Comparison of ENCODE assay signal across 10 cellular contexts in the genomic region with DNA sequence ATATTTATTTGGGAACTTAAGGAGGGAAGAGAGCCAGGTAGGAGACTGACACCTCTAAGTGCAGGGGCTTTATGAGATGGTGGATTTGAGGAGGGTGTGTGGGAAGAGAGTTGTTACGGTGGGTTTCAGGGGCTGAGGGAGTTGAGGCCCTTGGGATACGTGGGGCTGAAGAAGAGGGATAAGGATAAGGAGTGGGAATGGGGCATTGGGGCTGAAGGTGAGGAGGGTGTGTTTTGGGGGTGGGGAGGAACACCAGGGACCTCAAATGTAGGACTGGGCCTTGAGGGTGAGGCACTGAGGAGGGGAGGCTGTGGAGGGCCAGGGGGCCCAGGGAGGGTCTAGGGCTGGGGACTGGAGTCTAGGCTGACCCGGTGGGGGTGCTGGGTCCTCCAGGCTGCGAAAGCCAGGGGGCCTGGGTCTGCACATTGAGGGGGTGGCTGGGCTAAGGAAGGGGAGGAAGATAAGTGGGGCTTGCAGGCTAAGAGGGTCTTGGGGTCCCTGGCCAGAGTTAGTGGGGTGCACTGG. TPM values are rescaled to one million over a fixed set of nuclear protein-coding genes. Genes with fewer than 3 reads are reported as not detected.
A peak's percentile ranks its signal among the peaks of the same experiment; 100 is the strongest.
DNase-seq lines count a peak whose midpoint lies in the region; ATAC-seq and TF ChIP-seq lines count a peak whose summit lies in the region.
"Had no signal": no experiment of that assay in that cellular context is flagged by ENCODE, and none has a peak within 500 bp of the region (broad histone marks: within the 10 kb centered on the region; RNA-seq: fewer than 3 reads in every experiment).

No MANE protein-coding gene starts in this region.

- intact Hi-C loops in left ventricle myocardium inferior (cut with micrococcal nuclease) = no loop called here
- intact Hi-C loops in left cardiac atrium (cut with DNase I) = no loop called here
- intact Hi-C loops in adrenal gland (cut with DNase I) = loop anchor here in 1 of 2 donors (5.0 kb wide), 1 partner anchor 54 kb away; a partner anchor contains a TSS
- intact Hi-C loops in upper lobe of right lung (cut with DNase I) = no loop called here

- peaks cover 0 to 3% (median 0%) of the 10 kb centered on the region in 7 donors for H3K9me3 Mint-ChIP-seq in naive B cell

- no peak for TF ChIP-seq POLR2A in adrenal gland (IDR thresholded peaks at IDR 0.05)

- no peaks in the 10 kb centered on the region for H3K27me3 ChIP-seq in left ventricle myocardium inferior (ENCODE audit: low read depth)
- no peaks in the 10 kb centered on the region for H3K27me3 ChIP-seq in adrenal gland
- H3K27me3 ChIP-seq in upper lobe of right lung = no peaks in the 10 kb centered on the region

- peaks cover 56% of the 10 kb centered on the region for H3K4me1 ChIP-seq in left ventricle myocardium inferior
- peaks cover 9 to 18% of the 10 kb centered on the region in 2 donors for H3K4me1 ChIP-seq in adrenal gland (replicated peaks in 1 of 2)
- peaks cover 14% of the 10 kb centered on the region for H3K4me1 ChIP-seq in upper lobe of right lung

- DNase-seq in left ventricle myocardium inferior (no peak), left cardiac atrium (no peak), adrenal gland (no peak), naive B cell (no peak), upper lobe of right lung (peak; percentile 61), activated gamma-delta T cell (lab: John Stamatoyannopoulos, UW) (no peak), NCI-H526 (lab: John Stamatoyannopoulos, UW) (no peak), GM13977 (ENCODE audit: low spot score) (no peak)
- DNase-seq: C1 segment of cervical spinal cord had no signal

- H3K27ac ChIP-seq in left ventricle myocardium inferior (replicated peaks) (peak overlapping the region; percentile 94), adrenal gland (peak overlapping the region in 3 of 5 donors; percentile 88 to 98 (median 96)), upper lobe of right lung (peak overlapping the region; percentile 36)

- H3K4me3 ChIP-seq in left ventricle myocardium inferior = peak overlapping the region; percentile 88
- no peak overlapping the region for H3K4me3 ChIP-seq in adrenal gland
- H3K4me3 ChIP-seq in upper lobe of right lung = no peak overlapping the region

- TF ChIP-seq CTCF in left ventricle myocardium inferior (IDR thresholded peaks at IDR 0.05; ENCODE audit: borderline replicate concordance) (no peak), adrenal gland (IDR thresholded peaks at IDR 0.05) (no peak), upper lobe of right lung (IDR thresholded peaks at IDR 0.05) (no peak), GM13977 (IDR thresholded peaks at IDR 0.05; ENCODE audit: extremely low read depth, insufficient read depth, missing control alignments) (no peak)

- ATAC-seq in left cardiac atrium (no peak), naive B cell (ENCODE audit: low read depth in 2 of 2) (no peak), upper lobe of right lung (no peak)

- 91 to 95% (median 92%) methylated on average over 4 of the region's 4 CpGs for WGBS in adrenal gland, 4 donors

- H3K36me3 ChIP-seq in left ventricle myocardium inferior (no peaks in the 10 kb centered on the region), adrenal gland (replicated peaks in 1 of 2) (no peaks in the 10 kb centered on the region), upper lobe of right lung (no peaks in the 10 kb centered on the region)

- H3K36me3 Mint-ChIP-seq in naive B cell = no peaks in the 10 kb centered on the region

- peak overlapping the region; percentile 62 to 96 (median 84) for H3K4me3 Mint-ChIP-seq in naive B cell

- in situ Hi-C loops in GM13977 (cut with MboI; ENCODE audit: low pct_unique_long_range_greater_than_20kb, low sequenced_read_pairs, unreplicated experiment) = no loop called here

- peak overlapping the region; percentile 93 to 98 (median 96) for H3K27ac Mint-ChIP-seq in naive B cell

- H3K4me1 Mint-ChIP-seq in naive B cell = peaks cover 46 to 80% (median 73%) of the 10 kb centered on the region in 3 donors

- H3K9me3 ChIP-seq in left ventricle myocardium inferior (replicated peaks) (no peaks in the 10 kb centered on the region), adrenal gland (replicated peaks in 1 of 3) (no peaks in the 10 kb centered on the region), upper lobe of right lung (no peaks in the 10 kb centered on the region)

- H3K27me3 Mint-ChIP-seq in naive B cell = no peaks in the 10 kb centered on the region

RNA-seq across cellular contexts. Expression of a gene that starts 1.2 kb away (rescaled TPM):
- 90.3 TPM for total RNA-seq in left ventricle myocardium inferior
- 10 to 100 TPM; 64.5 to 70.4 TPM for total RNA-seq in left cardiac atrium
- 10 to 100 TPM; 52.9 to 92.9 (median 71.2) TPM for total RNA-seq in adrenal gland
- polyA plus RNA-seq in adrenal gland = 100 to 1,000 TPM in 1 of 3 donors, 10 to 100 TPM in 2; 42.8 to 103 (median 63.7) TPM
- polyA plus RNA-seq in naive B cell (ENCODE audit: low read depth in 6 of 6) = 10 to 100 TPM in 3 of 6 donors, 1 to 10 TPM in 3; 1.9 to 13.7 (median 8.9) TPM
- 90.9 TPM for total RNA-seq in upper lobe of right lung

RNA-seq across cellular contexts. Expression of a gene that starts 53.1 kb away (rescaled TPM):
- total RNA-seq in left ventricle myocardium inferior (34.0 TPM), left cardiac atrium (1 to 10 TPM; 5.4 to 7.3 TPM), adrenal gland (10 to 100 TPM in 2 of 8 donors, 1 to 10 TPM in 6; 2.2 to 12.3 (median 5.8) TPM), upper lobe of right lung (3.0 TPM)
- polyA plus RNA-seq in adrenal gland (10 to 100 TPM in 1 of 3 donors, 1 to 10 TPM in 2; 4.7 to 11.1 (median 6.0) TPM), naive B cell (ENCODE audit: low read depth in 6 of 6) (1 to 10 TPM in 1 of 6 donors, under 1 TPM in 1, not detected in 4; 0.73 to 1.3 TPM)

RNA-seq across cellular contexts. Expression of a gene that starts 59.4 kb away (rescaled TPM):
- not detected for total RNA-seq in left ventricle myocardium inferior
- not detected for total RNA-seq in left cardiac atrium
- under 1 TPM in 1 of 8 donors, not detected in 7; 0.14 TPM for total RNA-seq in adrenal gland
- polyA plus RNA-seq in adrenal gland = not detected
- not detected for polyA plus RNA-seq in naive B cell (ENCODE audit: low read depth in 6 of 6)
- not detected for total RNA-seq in upper lobe of right lung
- total RNA-seq: M059J had no signal

Comparison
In these comparisons a context has a peak if more than half of its experiments do, and no peak if none do; other contexts are left out.
1. H3K27ac ChIP-seq: peak in every context shown above with its lines; median percentile 96 in adrenal gland; 94 in left ventricle myocardium inferior; 36 in upper lobe of right lung.